8 cellular contexts compared by ENCODE assay signal in genomic region chr3:56801151-56801596, GRCh38. TPM values are rescaled to one million over a fixed set of nuclear protein-coding genes. Genes with fewer than 3 reads are reported as not detected.
A peak's percentile ranks its signal among the peaks of the same experiment; 100 is the strongest.
DNase-seq lines count a peak whose midpoint lies in the region; ATAC-seq and TF ChIP-seq lines count a peak whose summit lies in the region.

No MANE protein-coding gene starts in this region.

- ATAC-seq in activated CD4-positive, alpha-beta T cell treated with anti-CD3 and anti-CD28 coated beads for 36 hours: peak; percentile 23
- ATAC-seq in Panc1 (peak; percentile 22), lower lobe of right lung (peak; percentile 21 to 29)

- peaks cover 9% of the 10 kb centered on the region for H3K4me1 ChIP-seq in Panc1 (ENCODE audit: control insufficient read depth, insufficient read depth, low read length)
- peaks cover 43% of the 10 kb centered on the region for H3K4me1 ChIP-seq in lower lobe of right lung
- peaks cover 0 to 28% (median 19%) of the 10 kb centered on the region in 4 donors for H3K4me1 ChIP-seq in tibial artery

- H3K27me3 ChIP-seq in Panc1 (ENCODE audit: control insufficient read depth, insufficient read depth, low read length) (no peaks in the 10 kb centered on the region), lower lobe of right lung (ENCODE audit: low read depth) (no peaks in the 10 kb centered on the region), tibial artery (no peaks in the 10 kb centered on the region)

- TF ChIP-seq CTCF in Panc1 (IDR thresholded peaks at IDR 0.05) (no peak), lower lobe of right lung (IDR thresholded peaks at IDR 0.05) (no peak), tibial artery (IDR thresholded peaks at IDR 0.05) (no peak)

- H3K27ac Mint-ChIP-seq in activated CD4-positive, alpha-beta T cell treated with anti-CD3 and anti-CD28 coated beads for 36 hours: peak overlapping the region; percentile 86

- peak overlapping the region; percentile 92 for H3K4me3 Mint-ChIP-seq in activated CD4-positive, alpha-beta T cell treated with anti-CD3 and anti-CD28 coated beads for 36 hours

- H3K4me1 Mint-ChIP-seq in activated CD4-positive, alpha-beta T cell treated with anti-CD3 and anti-CD28 coated beads for 36 hours: peaks cover 39% of the 10 kb centered on the region

- no peaks in the 10 kb centered on the region for H3K9me3 Mint-ChIP-seq in activated CD4-positive, alpha-beta T cell treated with anti-CD3 and anti-CD28 coated beads for 36 hours (ENCODE audit: low read depth)

- intact Hi-C loops in activated CD4-positive, alpha-beta T cell treated with anti-CD3 and anti-CD28 coated beads for 36 hours (cut with DNase I, micrococcal nuclease): loop anchor here (1.0 to 5.0 kb wide), 8 partner anchors 16 to 796 kb away; partner anchors contain the start of gene ARF4 (in 1 of the 2)
- intact Hi-C loops in Panc1 (cut with micrococcal nuclease; ENCODE audit: unreplicated experiment) (loop anchor here (5.0 kb wide), 1 partner anchor 186 kb away; no protein-coding TSS in a partner anchor), lower lobe of right lung (cut with DNase I) (loop anchor here (5.0 kb wide), 1 partner anchor 99 kb away; no protein-coding TSS in a partner anchor), tibial artery (cut with DNase I; ENCODE audit: low total_unique reads) (loop anchor here (5.0 kb wide), 2 partner anchors 99 to 191 kb away; no protein-coding TSS in a partner anchor)

- H3K27ac ChIP-seq in Panc1 (ENCODE audit: low read length) (peak overlapping the region; percentile 63; the same call in 1 of the 2 replicates), lower lobe of right lung (peak overlapping the region; percentile 77), tibial artery (peak overlapping the region; percentile 50 to 55)

- in situ Hi-C loops in Panc1 (cut with HindIII; ENCODE audit: low pct_unique_long_range_greater_than_20kb, low sequenced_read_pairs): no loop called here

- no peaks in the 10 kb centered on the region for H3K9me3 ChIP-seq in Panc1 (ENCODE audit: control insufficient read depth, insufficient read depth, low read depth, low read length)
- no peaks in the 10 kb centered on the region for H3K9me3 ChIP-seq in lower lobe of right lung
- no peaks in the 10 kb centered on the region for H3K9me3 ChIP-seq in tibial artery

- peaks cover 3% of the 10 kb centered on the region for H3K36me3 Mint-ChIP-seq in activated CD4-positive, alpha-beta T cell treated with anti-CD3 and anti-CD28 coated beads for 36 hours (ENCODE audit: low read depth)

- H3K36me3 ChIP-seq in Panc1 (ENCODE audit: control insufficient read depth, insufficient read depth, low read length) (no peaks in the 10 kb centered on the region), lower lobe of right lung (no peaks in the 10 kb centered on the region), tibial artery (no peaks in the 10 kb centered on the region)

- H3K27me3 Mint-ChIP-seq in activated CD4-positive, alpha-beta T cell treated with anti-CD3 and anti-CD28 coated beads for 36 hours: no peaks in the 10 kb centered on the region

- CTCF ChIA-PET in activated CD4-positive, alpha-beta T cell treated with anti-CD3 and anti-CD28 coated beads for 36 hours (lab: Charles Lee): interaction anchor here (0.9 to 11.5 kb wide), 27 partner anchors 11 to 208 kb away, joined by 3 to 270 read pairs (median 13); no protein-coding TSS in a partner anchor
- CTCF ChIA-PET in Panc1 (lab: Charles Lee): interaction anchor here (0.7 to 0.9 kb wide), 3 partner anchors 21 to 100 kb away, joined by 3 to 9 read pairs (median 4); no protein-coding TSS in a partner anchor

- H3K4me3 ChIP-seq in Panc1 (ENCODE audit: low read depth in 2 of 2, low read length in 2 of 2) (peak overlapping the region; percentile 58 to 70), lower lobe of right lung (peak overlapping the region; percentile 89), tibial artery (peak overlapping the region; percentile 67 to 82)

- POLR2A ChIA-PET in activated CD4-positive, alpha-beta T cell treated with anti-CD3 and anti-CD28 coated beads for 36 hours (lab: Charles Lee): interaction anchor here (0.6 to 2.7 kb wide), 9 partner anchors 12 to 180 kb away, joined by 4 to 19 read pairs (median 4); partner anchors contain the start of gene TASOR
- POLR2A ChIA-PET in Panc1 (lab: Charles Lee): interaction anchor here (0.7 to 0.8 kb wide), 2 partner anchors 102 to 423 kb away, joined by 4 to 7 read pairs; no protein-coding TSS in a partner anchor

- no TSS peak for BruUV-seq in Panc1 (replicated peaks; lab: Mats Ljungman, UMichigan)

- peak; percentile 48 for DNase-seq in activated CD4-positive, alpha-beta T cell treated with anti-CD3 and anti-CD28 coated beads for 36 hours
- DNase-seq in activated CD4-positive, alpha-beta T cell treated with anti-CD3 and anti-CD28 coated beads, Interleukin-2, amount 50 U/mL, for 48 hours: no peak
- DNase-seq in Panc1 (ENCODE audit: low read depth, low spot score) (no peak), cerebellar cortex (ENCODE audit: low spot score) (peak; percentile 73), lower lobe of right lung (no peak), tibial artery (no peak), HCEC 1CT (no peak), foreskin melanocyte (no peak)

RNA-seq across cellular contexts. Expression of gene ARHGEF3, which starts 0.6 kb away (rescaled TPM):
- total RNA-seq in activated CD4-positive, alpha-beta T cell treated with anti-CD3 and anti-CD28 coated beads for 36 hours: 10 to 100 TPM; 34.4 to 38.3 TPM
- total RNA-seq in Panc1 (2021; ENCODE audit: unreplicated experiment) (19.8 TPM), lower lobe of right lung (48.0 TPM)
- polyA plus RNA-seq in Panc1 (2012; ENCODE audit: insufficient read length): 14.3 TPM

Comparison
In these comparisons a context has a peak if more than half of its experiments do, and no peak if none do; other contexts are left out.
1. DNase-seq: peak in activated CD4-positive, alpha-beta T cell treated with anti-CD3 and anti-CD28 coated beads for 36 hours (single experiment) and cerebellar cortex (single experiment); none in activated CD4-positive, alpha-beta T cell treated with anti-CD3 and anti-CD28 coated beads, Interleukin-2, amount 50 U/mL, for 48 hours (0 of 2), Panc1 (single experiment), lower lobe of right lung (single experiment), tibial artery (0 of 2), HCEC 1CT (single experiment) and foreskin melanocyte (single experiment).
2. Peak in every context shown above with its lines, with median percentiles within 50 percentile points of each other: ATAC-seq, H3K27ac ChIP-seq and H3K4me3 ChIP-seq.